ENCODE assay signal across 8 cellular contexts in the genomic region with DNA sequence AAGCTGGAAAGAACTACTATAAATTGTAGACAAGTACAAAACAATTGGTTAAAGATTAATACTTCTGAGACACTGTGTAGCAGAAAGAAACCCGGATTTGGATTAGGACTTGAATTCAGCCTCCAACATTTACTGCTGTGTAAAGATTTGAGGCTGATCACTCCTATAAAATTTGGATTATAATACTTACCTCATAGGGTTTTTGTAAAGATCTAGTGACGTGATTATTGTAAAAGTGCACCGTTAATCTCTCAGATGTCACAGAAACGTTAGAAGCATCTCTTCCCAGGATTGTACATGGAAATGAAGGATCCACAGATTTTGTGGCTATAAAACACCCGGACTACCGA.
A peak's percentile ranks its signal among the peaks of the same experiment; 100 is the strongest.
DNase-seq lines count a peak whose midpoint lies in the region; ATAC-seq, FAIRE-seq and TF ChIP-seq lines count a peak whose summit lies in the region.

No MANE protein-coding gene starts in this region.

- FAIRE-seq in RCC 7860 (lab: Jason Lieb, UNC), result no peak

- TF ChIP-seq CTCF in GM06990 (IDR thresholded peaks at IDR 0.05; ENCODE audit: insufficient read depth, low read length, poor library complexity, severe bottlenecking) (no peak), brain microvascular endothelial cell (IDR thresholded peaks at IDR 0.05; ENCODE audit: low read depth, low read length, missing control alignments) (no peak)

- peak overlapping the region; percentile 84 for H3K4me3 ChIP-seq in GM06990 (replicated peaks; ENCODE audit: low read depth, low read length)
- H3K4me3 ChIP-seq in brain microvascular endothelial cell (ENCODE audit: low read depth, low read length), result peak overlapping the region; percentile 95
- peak overlapping the region; percentile 63 for H3K4me3 ChIP-seq in neuron (ENCODE audit: low read length)

- DNase-seq in GM06990 (ENCODE audit: extremely low read depth, insufficient read length) (no peak), brain microvascular endothelial cell (no peak), NCI-H510A treated with DMSO at 0.1 percent for 48 hours (lab: John Stamatoyannopoulos, UW) (no peak), RCC 7860 (ENCODE audit: low spot score) (no peak), activated gamma-delta T cell treated with Interleukin-2 at 50 U/mL for 16 hours (no peak), NCI-H524 treated with DMSO at 0.1 percent for 48 hours (lab: John Stamatoyannopoulos, UW) (no peak)

- no peak overlapping the region for H3K27ac ChIP-seq in brain microvascular endothelial cell

- H3K27me3 ChIP-seq in GM06990 (replicated peaks; ENCODE audit: control insufficient read depth, insufficient read depth, low read length) (no peaks in the 10 kb centered on the region), brain microvascular endothelial cell (replicated peaks) (no peaks in the 10 kb centered on the region), neuron (ENCODE audit: insufficient read depth, low read length) (no peaks in the 10 kb centered on the region)

- no peaks in the 10 kb centered on the region for H3K9me3 ChIP-seq in neuron (ENCODE audit: low read length)

- in situ Hi-C loops in brain microvascular endothelial cell (cut with HindIII; ENCODE audit: low pct_ligation_motif_present, low sequenced_read_pairs), result no loop called here

- H3K4me1 ChIP-seq in neuron (ENCODE audit: insufficient read depth, low read length), result peaks cover 12% of the 10 kb centered on the region

- H2AFZ ChIP-seq in neuron (ENCODE audit: low read depth, low read length), result peak overlapping the region; percentile 87

- ATAC-seq in HG03066 (IDR thresholded peaks at IDR 0.05; ENCODE audit: low read depth, unreplicated experiment), result peak; percentile 4

- H3K36me3 ChIP-seq in GM06990 (ENCODE audit: control insufficient read depth, insufficient read depth, low read length) (no peaks in the 10 kb centered on the region; the same call in 1 of the 2 replicates), brain microvascular endothelial cell (replicated peaks) (peaks cover 2% of the 10 kb centered on the region), neuron (ENCODE audit: insufficient read depth, low read length) (peaks cover 4% of the 10 kb centered on the region)
